9 cellular contexts compared by ENCODE assay signal in genomic region chr15:63474810-63475316, GRCh38. TPM values are rescaled to one million over a fixed set of nuclear protein-coding genes. Genes with fewer than 3 reads are reported as not detected.
A peak's percentile ranks its signal among the peaks of the same experiment; 100 is the strongest.
DNase-seq lines count a peak whose midpoint lies in the region; ATAC-seq and TF ChIP-seq lines count a peak whose summit lies in the region.
"Had no signal": no experiment of that assay in that cellular context is flagged by ENCODE, and none has a peak within 500 bp of the region (broad histone marks: within the 10 kb centered on the region; RNA-seq: fewer than 3 reads in every experiment).

No MANE protein-coding gene starts in this region.

- H3K4me1 Mint-ChIP-seq in activated naive CD8-positive, alpha-beta T cell (ENCODE audit: low read depth), result peaks cover 64% of the 10 kb centered on the region

- H3K36me3 Mint-ChIP-seq in activated naive CD8-positive, alpha-beta T cell, result no peaks in the 10 kb centered on the region

- ATAC-seq in GM19455 (IDR thresholded peaks at IDR 0.05; ENCODE audit: unreplicated experiment) (peak; percentile 65), HG03457 (IDR thresholded peaks at IDR 0.05; ENCODE audit: unreplicated experiment) (peak; percentile 51)

- no peaks in the 10 kb centered on the region for H3K27me3 Mint-ChIP-seq in activated naive CD8-positive, alpha-beta T cell

- DNase-seq in GM12865 (ENCODE audit: low read depth) (peak; percentile 98), renal cortical epithelial cell (ENCODE audit: low read depth) (peak; percentile 92), ureter (ENCODE audit: low spot score) (no peak), iPS-NIHi11 (ENCODE audit: low spot score) (no peak), activated gamma-delta T cell (lab: John Stamatoyannopoulos, UW) (no peak)

- peak overlapping the region; percentile 93 for H3K27ac Mint-ChIP-seq in activated naive CD8-positive, alpha-beta T cell

- no peak for TF ChIP-seq CTCF in GM12865 (IDR thresholded peaks at IDR 0.05; ENCODE audit: insufficient read depth, low read depth, low read length, missing control alignments)

- no peaks in the 10 kb centered on the region for H3K9me3 Mint-ChIP-seq in activated naive CD8-positive, alpha-beta T cell (ENCODE audit: low read depth)

- H3K4me3 Mint-ChIP-seq in activated naive CD8-positive, alpha-beta T cell, result no peak overlapping the region

- peak overlapping the region; percentile 30 for H3K4me3 ChIP-seq in GM12865 (ENCODE audit: low read depth, low read length)
- H3K4me3 ChIP-seq: thoracic aorta had no signal

RNA-seq across cellular contexts. Expression of gene USP3, which starts 29.5 kb away (rescaled TPM):
- 37.2 and 60.7 TPM in 2 replicates for total RNA-seq in renal cortical epithelial cell
- total RNA-seq in ureter, result 107 TPM

Comparison
In these comparisons a context has a peak if more than half of its experiments do, and no peak if none do; other contexts are left out.
1. DNase-seq: peak in GM12865 (single experiment) and renal cortical epithelial cell (single experiment); none in ureter (single experiment), iPS-NIHi11 (single experiment) and activated gamma-delta T cell (single experiment).